Comparison of ENCODE assay signal across 23 cellular contexts in the genomic region with DNA sequence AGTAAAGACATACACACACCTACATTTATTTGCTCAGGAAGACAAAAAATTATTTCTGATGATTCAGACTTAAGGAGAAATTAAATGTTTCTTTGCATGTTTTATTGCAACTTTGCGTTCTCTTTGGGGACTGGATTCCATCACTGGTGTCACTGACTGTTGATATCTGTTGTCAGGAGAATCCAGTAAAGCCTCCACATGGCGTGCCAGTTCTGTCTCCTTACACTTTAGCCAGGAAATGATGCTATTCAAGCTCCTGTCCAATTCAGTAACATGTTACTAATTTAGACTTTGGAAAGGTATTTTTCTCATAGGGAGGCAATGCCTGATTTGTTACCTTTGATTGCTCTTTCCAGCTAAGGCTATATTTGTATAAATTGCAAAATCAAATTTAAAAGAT.
DNase-seq lines count a peak whose midpoint lies in the region; ATAC-seq and TF ChIP-seq lines count a peak whose summit lies in the region.
"Had no signal": no experiment of that assay in that cellular context is flagged by ENCODE, and none has a peak within 500 bp of the region (broad histone marks: within the 10 kb centered on the region; RNA-seq: fewer than 3 reads in every experiment).

No MANE protein-coding gene starts in this region.

- H3K18ac ChIP-seq in trophoblast cell (ENCODE audit: low read length): no peak overlapping the region

- H3K9me3 ChIP-seq in right atrium auricular region (no peaks in the 10 kb centered on the region), left ventricle myocardium inferior (replicated peaks) (no peaks in the 10 kb centered on the region), trophoblast cell (ENCODE audit: insufficient read depth, low read depth, low read length) (no peaks in the 10 kb centered on the region)

- no peaks in the 10 kb centered on the region for H3K79me2 ChIP-seq in trophoblast cell (ENCODE audit: control insufficient read depth, insufficient read depth, low read length, poor library complexity)

- DNase-seq in Right ventricle myocardium superior: peak; percentile 37
- DNase-seq in right atrium auricular region (ENCODE audit: low spot score): no peak
- DNase-seq in left ventricle myocardium inferior: no peak
- no peak for DNase-seq in trophoblast cell
- no peak for DNase-seq in NCI-H446 (lab: John Stamatoyannopoulos, UW)
- DNase-seq in natural killer cell treated with Interleukin-12 subunit alpha and Interleukin-12 subunit beta and Interleukin-15 and Interleukin-18, amount 100 ng/mL, for 72 hours (ENCODE audit: low spot score): no peak
- no peak for DNase-seq in NCI-H187 treated with DMSO at 0.1 percent for 48 hours (lab: John Stamatoyannopoulos, UW)
- no peak for DNase-seq in NCI-H2029 treated with DMSO at 0.1 percent for 48 hours (lab: John Stamatoyannopoulos, UW)
- DNase-seq: 8988T, Calu3, DMS79 treated with DMSO at 0.1 percent for 48 hours, GF-D8, HCEC 1CT, Karpas-422, NCI-H1092 treated with DMSO at 0.1 percent for 48 hours, NCI-H1436, NCI-H187, NCI-H2107, NCI-H446 treated with DMSO at 0.1 percent for 48 hours, NCI-H526, RPMI8226, SHP77 treated with DMSO at 0.1 percent for 48 hours had no signal

- H3K79me1 ChIP-seq in trophoblast cell (ENCODE audit: low read length): peaks cover 4% of the 10 kb centered on the region

- no peak overlapping the region for H3K9ac ChIP-seq in trophoblast cell (ENCODE audit: low read length)

- H3K36me3 ChIP-seq in right atrium auricular region (no peaks in the 10 kb centered on the region), left ventricle myocardium inferior (no peaks in the 10 kb centered on the region), trophoblast cell (ENCODE audit: control insufficient read depth in 1 of 2, insufficient read depth in 2 of 2, low read length in 2 of 2) (no peaks in the 10 kb centered on the region)

- no peak overlapping the region for H4K8ac ChIP-seq in trophoblast cell (ENCODE audit: low read depth, low read length)

- H2BK120ac ChIP-seq in trophoblast cell (ENCODE audit: insufficient read depth, low read length, poor library complexity): no peak overlapping the region

- no peak overlapping the region for H4K12ac ChIP-seq in trophoblast cell (ENCODE audit: low read depth, low read length)

- H2BK12ac ChIP-seq in trophoblast cell (ENCODE audit: low read length): no peak overlapping the region

- no peaks in the 10 kb centered on the region for H3K27me3 ChIP-seq in right atrium auricular region
- no peaks in the 10 kb centered on the region for H3K27me3 ChIP-seq in left ventricle myocardium inferior (ENCODE audit: low read depth)
- no peaks in the 10 kb centered on the region for H3K27me3 ChIP-seq in trophoblast cell (ENCODE audit: insufficient read depth, low read length)

- no peak overlapping the region for H3K27ac Mint-ChIP-seq in natural killer cell treated with Interleukin-12 subunit alpha and Interleukin-12 subunit beta and Interleukin-15 and Interleukin-18, amount 100 ng/mL, for 72 hours

- H3K36me3 Mint-ChIP-seq in natural killer cell treated with Interleukin-12 subunit alpha and Interleukin-12 subunit beta and Interleukin-15 and Interleukin-18, amount 100 ng/mL, for 72 hours: no peaks in the 10 kb centered on the region

- no peak overlapping the region for H2AK5ac ChIP-seq in trophoblast cell (ENCODE audit: low read length)

- H3K27me3 Mint-ChIP-seq in natural killer cell treated with Interleukin-12 subunit alpha and Interleukin-12 subunit beta and Interleukin-15 and Interleukin-18, amount 100 ng/mL, for 72 hours: no peaks in the 10 kb centered on the region

- no peak overlapping the region for H3K14ac ChIP-seq in trophoblast cell (ENCODE audit: low read length)

- intact Hi-C loops in Right ventricle myocardium superior (cut with DNase I) (no loop called here), left ventricle myocardium inferior (cut with micrococcal nuclease) (no loop called here)

- peak overlapping the region in 1 of 2 donors; percentile 85 for H3K27ac ChIP-seq in right atrium auricular region
- peak overlapping the region; percentile 78 for H3K27ac ChIP-seq in left ventricle myocardium inferior (replicated peaks)
- no peak overlapping the region for H3K27ac ChIP-seq in trophoblast cell (ENCODE audit: low read depth, low read length)

- H3K4me1 ChIP-seq in right atrium auricular region: peaks cover 0 to 6% of the 10 kb centered on the region in 2 donors
- H3K4me1 ChIP-seq in left ventricle myocardium inferior: peaks cover 38% of the 10 kb centered on the region
- peaks cover 0 to 5% of the 10 kb centered on the region in 2 experiments for H3K4me1 ChIP-seq in trophoblast cell (ENCODE audit: control insufficient read depth in 1 of 2, insufficient read depth in 2 of 2, low read length in 2 of 2)

- ATAC-seq in Right ventricle myocardium superior (ENCODE audit: poor library complexity): peak; percentile 91
- ATAC-seq in natural killer cell treated with Interleukin-12 subunit alpha and Interleukin-12 subunit beta and Interleukin-15 and Interleukin-18, amount 100 ng/mL, for 72 hours: no peak
- ATAC-seq: HepG2 had no signal

- no peaks in the 10 kb centered on the region for H3K9me3 Mint-ChIP-seq in natural killer cell treated with Interleukin-12 subunit alpha and Interleukin-12 subunit beta and Interleukin-15 and Interleukin-18, amount 100 ng/mL, for 72 hours

- TF ChIP-seq CTCF in right atrium auricular region (IDR thresholded peaks at IDR 0.05) (no peak), left ventricle myocardium inferior (IDR thresholded peaks at IDR 0.05; ENCODE audit: borderline replicate concordance) (no peak)

- no peak overlapping the region for H3K4me3 Mint-ChIP-seq in natural killer cell treated with Interleukin-12 subunit alpha and Interleukin-12 subunit beta and Interleukin-15 and Interleukin-18, amount 100 ng/mL, for 72 hours

- WGBS in trophoblast cell (ENCODE audit: extremely low coverage, insufficient coverage, insufficient read length): no CpG with 5 or more reads among the region's 2 CpGs

- H3K4me2 ChIP-seq in trophoblast cell (ENCODE audit: low read length): no peak overlapping the region

- no peak overlapping the region for H3K4me3 ChIP-seq in right atrium auricular region
- no peak overlapping the region for H3K4me3 ChIP-seq in left ventricle myocardium inferior
- no peak overlapping the region for H3K4me3 ChIP-seq in trophoblast cell (ENCODE audit: low read depth, low read length)

- no peaks in the 10 kb centered on the region for H3K4me1 Mint-ChIP-seq in natural killer cell treated with Interleukin-12 subunit alpha and Interleukin-12 subunit beta and Interleukin-15 and Interleukin-18, amount 100 ng/mL, for 72 hours (ENCODE audit: low read depth in 2 of 2)

- H2BK5ac ChIP-seq in trophoblast cell (ENCODE audit: low read depth, low read length, poor library complexity): no peak overlapping the region

- peak overlapping the region; percentile 37 for H4K91ac ChIP-seq in trophoblast cell (ENCODE audit: low read depth, low read length)

- no peak overlapping the region for H2AFZ ChIP-seq in trophoblast cell (ENCODE audit: insufficient read depth, low read length, poor library complexity)

- H3K23ac ChIP-seq in trophoblast cell (ENCODE audit: low read length): no peak overlapping the region

- H3K4ac ChIP-seq in trophoblast cell (ENCODE audit: low read depth, low read length): no peak overlapping the region
